Comparison of ENCODE assay signal across 1 cellular context in the genomic region with DNA sequence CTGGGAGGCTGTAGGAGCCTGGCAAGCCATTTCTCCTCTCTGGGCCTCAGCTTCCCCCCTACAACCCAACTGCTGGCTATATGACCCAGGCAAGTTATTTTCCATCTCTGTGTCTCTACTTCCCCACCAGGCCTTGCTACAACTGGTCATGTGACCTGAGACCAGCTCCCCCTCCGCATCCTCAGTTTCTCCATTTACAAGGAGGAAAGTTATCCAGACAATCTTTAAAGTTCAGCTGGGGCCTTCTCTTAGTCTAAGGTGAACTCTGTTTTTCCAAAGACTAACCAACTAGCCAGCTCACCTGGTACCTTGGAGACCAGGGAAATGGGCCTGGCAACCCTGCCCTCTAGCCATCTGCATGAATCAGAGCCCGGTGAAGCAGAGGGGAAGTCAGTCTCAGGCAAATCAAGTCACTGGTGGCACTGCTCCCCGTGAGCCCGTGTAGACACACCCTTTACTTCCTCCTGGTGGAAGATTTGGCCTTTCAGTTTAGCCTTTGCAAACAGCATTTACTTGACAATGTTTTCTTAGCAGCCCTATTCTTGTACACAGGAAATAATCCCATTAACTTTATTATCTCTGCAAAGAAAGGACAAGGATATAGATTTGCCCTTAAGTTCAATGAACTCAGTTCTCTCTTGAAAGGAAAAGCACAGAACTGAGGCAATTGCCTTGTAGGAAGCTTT.
TF ChIP-seq lines count a peak whose summit lies in the region.

No MANE protein-coding gene starts in this region.

TF ChIP-seq in GM23338, 12 proteins besides CTCF, POLR2A, EP300 and RAD21:
- TF ChIP-seq, protein P1, sequence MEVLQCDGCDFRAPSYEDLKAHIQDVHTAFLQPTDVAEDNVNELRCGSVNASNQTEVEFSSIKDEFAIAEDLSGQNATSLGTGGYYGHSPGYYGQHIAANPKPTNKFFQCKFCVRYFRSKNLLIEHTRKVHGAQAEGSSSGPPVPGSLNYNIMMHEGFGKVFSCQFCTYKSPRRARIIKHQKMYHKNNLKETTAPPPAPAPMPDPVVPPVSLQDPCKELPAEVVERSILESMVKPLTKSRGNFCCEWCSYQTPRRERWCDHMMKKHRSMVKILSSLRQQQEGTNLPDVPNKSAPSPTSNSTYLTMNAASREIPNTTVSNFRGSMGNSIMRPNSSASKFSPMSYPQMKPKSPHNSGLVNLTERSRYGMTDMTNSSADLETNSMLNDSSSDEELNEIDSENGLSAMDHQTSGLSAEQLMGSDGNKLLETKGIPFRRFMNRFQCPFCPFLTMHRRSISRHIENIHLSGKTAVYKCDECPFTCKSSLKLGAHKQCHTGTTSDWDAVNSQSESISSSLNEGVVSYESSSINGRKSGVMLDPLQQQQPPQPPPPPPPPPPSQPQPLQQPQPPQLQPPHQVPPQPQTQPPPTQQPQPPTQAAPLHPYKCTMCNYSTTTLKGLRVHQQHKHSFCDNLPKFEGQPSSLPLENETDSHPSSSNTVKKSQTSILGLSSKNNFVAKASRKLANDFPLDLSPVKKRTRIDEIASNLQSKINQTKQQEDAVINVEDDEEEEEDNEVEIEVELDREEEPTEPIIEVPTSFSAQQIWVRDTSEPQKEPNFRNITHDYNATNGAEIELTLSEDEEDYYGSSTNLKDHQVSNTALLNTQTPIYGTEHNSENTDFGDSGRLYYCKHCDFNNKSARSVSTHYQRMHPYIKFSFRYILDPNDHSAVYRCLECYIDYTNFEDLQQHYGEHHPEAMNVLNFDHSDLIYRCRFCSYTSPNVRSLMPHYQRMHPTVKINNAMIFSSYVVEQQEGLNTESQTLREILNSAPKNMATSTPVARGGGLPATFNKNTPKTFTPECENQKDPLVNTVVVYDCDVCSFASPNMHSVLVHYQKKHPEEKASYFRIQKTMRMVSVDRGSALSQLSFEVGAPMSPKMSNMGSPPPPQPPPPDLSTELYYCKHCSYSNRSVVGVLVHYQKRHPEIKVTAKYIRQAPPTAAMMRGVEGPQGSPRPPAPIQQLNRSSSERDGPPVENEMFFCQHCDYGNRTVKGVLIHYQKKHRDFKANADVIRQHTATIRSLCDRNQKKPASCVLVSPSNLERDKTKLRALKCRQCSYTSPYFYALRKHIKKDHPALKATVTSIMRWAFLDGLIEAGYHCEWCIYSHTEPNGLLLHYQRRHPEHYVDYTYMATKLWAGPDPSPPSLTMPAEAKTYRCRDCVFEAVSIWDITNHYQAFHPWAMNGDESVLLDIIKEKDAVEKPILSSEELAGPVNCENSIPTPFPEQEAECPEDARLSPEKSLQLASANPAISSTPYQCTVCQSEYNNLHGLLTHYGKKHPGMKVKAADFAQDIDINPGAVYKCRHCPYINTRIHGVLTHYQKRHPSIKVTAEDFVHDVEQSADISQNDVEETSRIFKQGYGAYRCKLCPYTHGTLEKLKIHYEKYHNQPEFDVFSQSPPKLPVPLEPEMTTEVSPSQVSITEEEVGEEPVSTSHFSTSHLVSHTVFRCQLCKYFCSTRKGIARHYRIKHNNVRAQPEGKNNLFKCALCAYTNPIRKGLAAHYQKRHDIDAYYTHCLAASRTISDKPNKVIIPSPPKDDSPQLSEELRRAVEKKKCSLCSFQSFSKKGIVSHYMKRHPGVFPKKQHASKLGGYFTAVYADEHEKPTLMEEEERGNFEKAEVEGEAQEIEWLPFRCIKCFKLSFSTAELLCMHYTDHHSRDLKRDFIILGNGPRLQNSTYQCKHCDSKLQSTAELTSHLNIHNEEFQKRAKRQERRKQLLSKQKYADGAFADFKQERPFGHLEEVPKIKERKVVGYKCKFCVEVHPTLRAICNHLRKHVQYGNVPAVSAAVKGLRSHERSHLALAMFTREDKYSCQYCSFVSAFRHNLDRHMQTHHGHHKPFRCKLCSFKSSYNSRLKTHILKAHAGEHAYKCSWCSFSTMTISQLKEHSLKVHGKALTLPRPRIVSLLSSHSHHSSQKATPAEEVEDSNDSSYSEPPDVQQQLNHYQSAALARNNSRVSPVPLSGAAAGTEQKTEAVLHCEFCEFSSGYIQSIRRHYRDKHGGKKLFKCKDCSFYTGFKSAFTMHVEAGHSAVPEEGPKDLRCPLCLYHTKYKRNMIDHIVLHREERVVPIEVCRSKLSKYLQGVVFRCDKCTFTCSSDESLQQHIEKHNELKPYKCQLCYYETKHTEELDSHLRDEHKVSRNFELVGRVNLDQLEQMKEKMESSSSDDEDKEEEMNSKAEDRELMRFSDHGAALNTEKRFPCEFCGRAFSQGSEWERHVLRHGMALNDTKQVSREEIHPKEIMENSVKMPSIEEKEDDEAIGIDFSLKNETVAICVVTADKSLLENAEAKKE (CRISPR knock-in tag; IDR thresholded peaks at IDR 0.05) = no peak
- TF ChIP-seq NANOG (IDR thresholded peaks at IDR 0.05; ENCODE audit: borderline replicate concordance) (no peak), JUNB (IDR thresholded peaks at IDR 0.05; ENCODE audit: unreplicated experiment) (no peak), EZH2 (IDR thresholded peaks at IDR 0.05; ENCODE audit: low read depth, unreplicated experiment) (no peak), CREB1 (CRISPR knock-in tag; IDR thresholded peaks at IDR 0.05; ENCODE audit: low read depth) (no peak), POLR2AphosphoS5 (IDR thresholded peaks at IDR 0.05; ENCODE audit: low read depth) (no peak), EZH2phosphoT487 (IDR thresholded peaks at IDR 0.05; ENCODE audit: unreplicated experiment) (no peak), ZNF114 (CRISPR knock-in tag; IDR thresholded peaks at IDR 0.05) (no peak), STAT1 (IDR thresholded peaks at IDR 0.05; ENCODE audit: unreplicated experiment) (no peak), ZNF331 (CRISPR knock-in tag; IDR thresholded peaks at IDR 0.05; ENCODE audit: low read depth) (no peak)
- TF ChIP-seq, protein P2, sequence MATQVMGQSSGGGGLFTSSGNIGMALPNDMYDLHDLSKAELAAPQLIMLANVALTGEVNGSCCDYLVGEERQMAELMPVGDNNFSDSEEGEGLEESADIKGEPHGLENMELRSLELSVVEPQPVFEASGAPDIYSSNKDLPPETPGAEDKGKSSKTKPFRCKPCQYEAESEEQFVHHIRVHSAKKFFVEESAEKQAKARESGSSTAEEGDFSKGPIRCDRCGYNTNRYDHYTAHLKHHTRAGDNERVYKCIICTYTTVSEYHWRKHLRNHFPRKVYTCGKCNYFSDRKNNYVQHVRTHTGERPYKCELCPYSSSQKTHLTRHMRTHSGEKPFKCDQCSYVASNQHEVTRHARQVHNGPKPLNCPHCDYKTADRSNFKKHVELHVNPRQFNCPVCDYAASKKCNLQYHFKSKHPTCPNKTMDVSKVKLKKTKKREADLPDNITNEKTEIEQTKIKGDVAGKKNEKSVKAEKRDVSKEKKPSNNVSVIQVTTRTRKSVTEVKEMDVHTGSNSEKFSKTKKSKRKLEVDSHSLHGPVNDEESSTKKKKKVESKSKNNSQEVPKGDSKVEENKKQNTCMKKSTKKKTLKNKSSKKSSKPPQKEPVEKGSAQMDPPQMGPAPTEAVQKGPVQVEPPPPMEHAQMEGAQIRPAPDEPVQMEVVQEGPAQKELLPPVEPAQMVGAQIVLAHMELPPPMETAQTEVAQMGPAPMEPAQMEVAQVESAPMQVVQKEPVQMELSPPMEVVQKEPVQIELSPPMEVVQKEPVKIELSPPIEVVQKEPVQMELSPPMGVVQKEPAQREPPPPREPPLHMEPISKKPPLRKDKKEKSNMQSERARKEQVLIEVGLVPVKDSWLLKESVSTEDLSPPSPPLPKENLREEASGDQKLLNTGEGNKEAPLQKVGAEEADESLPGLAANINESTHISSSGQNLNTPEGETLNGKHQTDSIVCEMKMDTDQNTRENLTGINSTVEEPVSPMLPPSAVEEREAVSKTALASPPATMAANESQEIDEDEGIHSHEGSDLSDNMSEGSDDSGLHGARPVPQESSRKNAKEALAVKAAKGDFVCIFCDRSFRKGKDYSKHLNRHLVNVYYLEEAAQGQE (IDR thresholded peaks at IDR 0.05; ENCODE audit: unreplicated experiment) = no peak
- TF ChIP-seq, protein P3, sequence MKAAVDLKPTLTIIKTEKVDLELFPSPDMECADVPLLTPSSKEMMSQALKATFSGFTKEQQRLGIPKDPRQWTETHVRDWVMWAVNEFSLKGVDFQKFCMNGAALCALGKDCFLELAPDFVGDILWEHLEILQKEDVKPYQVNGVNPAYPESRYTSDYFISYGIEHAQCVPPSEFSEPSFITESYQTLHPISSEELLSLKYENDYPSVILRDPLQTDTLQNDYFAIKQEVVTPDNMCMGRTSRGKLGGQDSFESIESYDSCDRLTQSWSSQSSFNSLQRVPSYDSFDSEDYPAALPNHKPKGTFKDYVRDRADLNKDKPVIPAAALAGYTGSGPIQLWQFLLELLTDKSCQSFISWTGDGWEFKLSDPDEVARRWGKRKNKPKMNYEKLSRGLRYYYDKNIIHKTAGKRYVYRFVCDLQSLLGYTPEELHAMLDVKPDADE (IDR thresholded peaks at IDR 0.05) = no peak
TF ChIP-seq in GM23338: peak in this region for 0.
